8 cellular contexts compared by ENCODE assay signal in genomic region chr1:113074237-113074636, GRCh38. TPM values are rescaled to one million over a fixed set of nuclear protein-coding genes. Genes with fewer than 3 reads are reported as not detected.
A peak's percentile ranks its signal among the peaks of the same experiment; 100 is the strongest.
DNase-seq lines count a peak whose midpoint lies in the region; ATAC-seq, FAIRE-seq and TF ChIP-seq lines count a peak whose summit lies in the region.

No MANE protein-coding gene starts in this region.

- TF ChIP-seq POLR2A in A549 (IDR thresholded peaks at IDR 0.05; ENCODE audit: low read length) (no peak), HCT116 (IDR thresholded peaks at IDR 0.05; ENCODE audit: borderline replicate concordance, extremely low read depth, insufficient read depth, insufficient read length) (no peak)

- H3K36me3 ChIP-seq in HCT116 (ENCODE audit: control insufficient read depth in 1 of 2, insufficient read depth in 2 of 2, low read length in 2 of 2) = peaks cover 0 to 4% of the 10 kb centered on the region in 2 experiments; a peak in 1 of 4 replicates
- H3K36me3 ChIP-seq in mesodermal cell (ENCODE audit: control insufficient read depth, insufficient read depth, low read length) = peaks cover 37% of the 10 kb centered on the region

- H3K27me3 ChIP-seq in HCT116 (ENCODE audit: insufficient read depth, low read length) = no peaks in the 10 kb centered on the region

- in situ Hi-C loops in astrocyte of the spinal cord (cut with HindIII; ENCODE audit: low sequenced_read_pairs) = no loop called here

- ATAC-seq in A549 (no peak), HCT116 (no peak), HG02970 (IDR thresholded peaks at IDR 0.05; ENCODE audit: low FRiP score, unreplicated experiment) (no peak), GM21526 (IDR thresholded peaks at IDR 0.05; ENCODE audit: low FRiP score, unreplicated experiment) (no peak)

- BruUV-seq in HCT116 (replicated peaks; lab: Mats Ljungman, UMichigan) = no TSS peak

- peak overlapping the region; percentile 74 for H3K9ac ChIP-seq in HCT116 (ENCODE audit: low read length)

- H3K4me2 ChIP-seq in A549 (peak overlapping the region; percentile 68), HCT116 (ENCODE audit: low read length) (peak overlapping the region; percentile 93)

- no peak for TF ChIP-seq RAD21 in A549 (conservative IDR thresholded peaks at IDR 0.05 in 1 of 2, IDR thresholded peaks at IDR 0.05 in 1 of 2)
- no peak for TF ChIP-seq RAD21 in HCT116 (IDR thresholded peaks at IDR 0.05; ENCODE audit: low read depth)

- no peak for FAIRE-seq in A549 (lab: Jason Lieb, UNC)

- RAD21 ChIA-PET in HCT116 (lab: Charles Lee; ENCODE audit: low non-redundant PET in 1 of 2, low total read pairs in 2 of 2, uncharacterized antibody in 2 of 2, unreplicated experiment in 2 of 2) = no interaction called here

- no peaks in the 10 kb centered on the region for H4K20me1 ChIP-seq in HCT116 (ENCODE audit: insufficient read depth)

- no peak for TF ChIP-seq CTCF in A549 (IDR thresholded peaks at IDR 0.05)
- no peak for TF ChIP-seq CTCF in HCT116 (IDR thresholded peaks at IDR 0.05 in 2 of 3, conservative IDR thresholded peaks at IDR 0.05 in 1 of 3; ENCODE audit: borderline replicate concordance in 1 of 3, insufficient read depth in 1 of 3, low read depth in 2 of 3, low read length in 2 of 3)
- TF ChIP-seq CTCF in astrocyte of the spinal cord (IDR thresholded peaks at IDR 0.05; ENCODE audit: low read depth, low read length) = no peak

- POLR2A ChIA-PET in A549 (lab: Yijun Ruan, JAX) = interaction anchor here (0.5 to 1.9 kb wide), 3 partner anchors 199 to 359 kb away, joined by 4 to 12 read pairs (median 9); partner anchors contain the start of genes MAGI3 and PPM1J
- POLR2A ChIA-PET in HCT116 (lab: Charles Lee) = no interaction called here

- TF ChIP-seq EP300 in A549 (IDR thresholded peaks at IDR 0.05) = no peak

- CTCF ChIA-PET in A549 (lab: Yijun Ruan, JAX) = interaction anchor here (0.8 to 2.4 kb wide), 10 partner anchors 8 to 829 kb away, joined by 3 to 25 read pairs (median 8); no protein-coding TSS in a partner anchor
- CTCF ChIA-PET in HCT116 (lab: Charles Lee) = interaction anchor here (1.2 to 2.1 kb wide), 2 partner anchors 17 to 832 kb away, joined by 3 to 47 read pairs; no protein-coding TSS in a partner anchor

- H3K9me2 ChIP-seq in HCT116 (ENCODE audit: insufficient read depth) = no peaks in the 10 kb centered on the region

- intact Hi-C loops in HCT116 (cut with micrococcal nuclease) = loop anchor here (10.0 kb wide), 1 partner anchor 269 kb away; no protein-coding TSS in a partner anchor

- H3K9me3 ChIP-seq in A549 = no peaks in the 10 kb centered on the region
- H3K9me3 ChIP-seq in HCT116 (ENCODE audit: control insufficient read depth in 1 of 2, insufficient read depth in 1 of 2, low read depth in 1 of 2, low read length in 2 of 2) = no peaks in the 10 kb centered on the region
- no peaks in the 10 kb centered on the region for H3K9me3 ChIP-seq in mesodermal cell (ENCODE audit: control insufficient read depth, low read length)

- H3K4me1 ChIP-seq in A549 = peaks cover 8% of the 10 kb centered on the region; the same call in 2 of the 3 replicates
- H3K4me1 ChIP-seq in HCT116 (ENCODE audit: control insufficient read depth in 1 of 2, insufficient read depth in 2 of 2, low read length in 2 of 2) = peaks cover 9 to 14% of the 10 kb centered on the region in 2 experiments
- no peaks in the 10 kb centered on the region for H3K4me1 ChIP-seq in mesodermal cell (ENCODE audit: control insufficient read depth, insufficient read depth, low read length, poor library complexity, severe bottlenecking)

- H3K79me2 ChIP-seq in HCT116 (ENCODE audit: insufficient read depth, low read length) = peaks cover 48% of the 10 kb centered on the region

- H3K4me3 ChIP-seq in A549 = peak overlapping the region; percentile 94
- H3K4me3 ChIP-seq in HCT116 (replicated peaks in 1 of 2; ENCODE audit: low read depth in 1 of 2, low read length in 2 of 2) = peak overlapping the region; percentile 86 to 95
- peak overlapping the region; percentile 97 for H3K4me3 ChIP-seq in astrocyte of the spinal cord (ENCODE audit: low read depth, low read length)
- peak overlapping the region; percentile 70 for H3K4me3 ChIP-seq in mesodermal cell (ENCODE audit: extremely low read depth, insufficient read depth, low read length, poor library complexity, severe bottlenecking)

- 78% methylated on average over 6 of the region's 6 CpGs for WGBS in A549 (ENCODE audit: missing lambda C conversion rate)
- 66 to 77% methylated on average over 2 to 5 of the region's 6 CpGs for WGBS in mesodermal cell (ENCODE audit: insufficient coverage in 2 of 2), 2 experiments

- H2AFZ ChIP-seq in HCT116 (ENCODE audit: low read depth, low read length, poor library complexity, severe bottlenecking) = no peak overlapping the region

- DNase-seq in A549 (ENCODE audit: low read depth in 1 of 2, low spot score in 1 of 2) = no peak
- no peak for DNase-seq in HCT116 (ENCODE audit: low read depth, low spot score)
- DNase-seq in astrocyte of the spinal cord (ENCODE audit: low read depth, low spot score) = peak; percentile 13
- no peak for DNase-seq in SKM-1 treated with dmso at 0.1 percent for 144 hours (lab: John Stamatoyannopoulos, UW; ENCODE audit: unreplicated experiment)
- no peak for DNase-seq in NCI-H69 (lab: John Stamatoyannopoulos, UW)

- H3K27ac ChIP-seq in A549 (peak overlapping the region in 1 of 2 experiments; percentile 97; a peak in 3 of 6 replicates), HCT116 (ENCODE audit: low read depth, low read length) (no peak overlapping the region; the same call in 1 of the 2 replicates), mesodermal cell (ENCODE audit: low read depth, low read length, severe bottlenecking) (no peak overlapping the region)

TF ChIP-seq in A549, 52 proteins besides CTCF, POLR2A, EP300 and RAD21 (continues in another document):
- TF ChIP-seq REST (IDR thresholded peaks at IDR 0.05) (no peak), CBX8 (IDR thresholded peaks at IDR 0.05) (no peak), RARB (CRISPR knock-in tag; IDR thresholded peaks at IDR 0.05) (no peak)

TF ChIP-seq in HCT116, 20 proteins besides CTCF, POLR2A, EP300 and RAD21:
- TF ChIP-seq, protein P1, sequence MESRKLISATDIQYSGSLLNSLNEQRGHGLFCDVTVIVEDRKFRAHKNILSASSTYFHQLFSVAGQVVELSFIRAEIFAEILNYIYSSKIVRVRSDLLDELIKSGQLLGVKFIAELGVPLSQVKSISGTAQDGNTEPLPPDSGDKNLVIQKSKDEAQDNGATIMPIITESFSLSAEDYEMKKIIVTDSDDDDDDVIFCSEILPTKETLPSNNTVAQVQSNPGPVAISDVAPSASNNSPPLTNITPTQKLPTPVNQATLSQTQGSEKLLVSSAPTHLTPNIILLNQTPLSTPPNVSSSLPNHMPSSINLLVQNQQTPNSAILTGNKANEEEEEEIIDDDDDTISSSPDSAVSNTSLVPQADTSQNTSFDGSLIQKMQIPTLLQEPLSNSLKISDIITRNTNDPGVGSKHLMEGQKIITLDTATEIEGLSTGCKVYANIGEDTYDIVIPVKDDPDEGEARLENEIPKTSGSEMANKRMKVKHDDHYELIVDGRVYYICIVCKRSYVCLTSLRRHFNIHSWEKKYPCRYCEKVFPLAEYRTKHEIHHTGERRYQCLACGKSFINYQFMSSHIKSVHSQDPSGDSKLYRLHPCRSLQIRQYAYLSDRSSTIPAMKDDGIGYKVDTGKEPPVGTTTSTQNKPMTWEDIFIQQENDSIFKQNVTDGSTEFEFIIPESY (IDR thresholded peaks at IDR 0.05; ENCODE audit: extremely low read depth, insufficient replicate concordance, low read length) = no peak
- TF ChIP-seq POLR2AphosphoS5 (IDR thresholded peaks at IDR 0.05; ENCODE audit: low read depth, low read length) = no peak
- no peak for TF ChIP-seq CBX3 (IDR thresholded peaks at IDR 0.05; ENCODE audit: low read depth)
- no peak for TF ChIP-seq SP1 (IDR thresholded peaks at IDR 0.05; ENCODE audit: low read depth)
- TF ChIP-seq YY1 (IDR thresholded peaks at IDR 0.05; ENCODE audit: extremely low read depth, insufficient replicate concordance, low read depth, low read length) = no peak
- no peak for TF ChIP-seq CEBPB (IDR thresholded peaks at IDR 0.05; ENCODE audit: low read depth)
- no peak for TF ChIP-seq TCF7L2 (IDR thresholded peaks at IDR 0.05; ENCODE audit: borderline replicate concordance, extremely low read depth, insufficient read depth, insufficient read length)
- TF ChIP-seq EZH2phosphoT487 (IDR thresholded peaks at IDR 0.05; ENCODE audit: borderline replicate concordance) = no peak
- TF ChIP-seq ZNF274 (IDR thresholded peaks at IDR 0.05; ENCODE audit: low read depth, low read length) = no peak

RNA-seq across cellular contexts. Expression of gene LRIG2, which starts 1.2 kb away (rescaled TPM):
- polyA plus RNA-seq in A549 (2011; rRNA removed) (7.4 and 9.3 TPM in 2 replicates), A549 (2017; fragmentation: RNase III; extraction: RNeasy Plus Mini Kit Qiagen cat#74134 plus additional on column Dnase treatment) (2.8 to 3.0 TPM (median 2.8 TPM) in 3 replicates)
- 2.2 and 2.8 TPM in 2 replicates for polyA plus RNA-seq in A549 (2012; cell fraction: cytosol; rRNA removed)
- 4.8 and 7.3 TPM in 2 replicates for polyA plus RNA-seq in A549 (2012; cell fraction: nucleus; rRNA removed)
- 18.3 and 20.6 TPM in 2 replicates for polyA minus RNA-seq in A549 (2011; rRNA and poly(A)+ RNA removed)
- total RNA-seq in HCT116 (2021; ENCODE audit: unreplicated experiment) = 13.5 TPM
- 5.4 and 5.8 TPM in 2 replicates for polyA plus RNA-seq in HCT116 (2012)
- polyA plus RNA-seq in mesodermal cell (2013, experiment 1 of 2) = 9.8 TPM
- 9.5 TPM for polyA plus RNA-seq in mesodermal cell (2013, experiment 2 of 2)
